In genomic region chr17:79919862-79920720, GRCh38 we compare ENCODE assay signal across 19 cellular contexts.
A peak's percentile ranks its signal among the peaks of the same experiment; 100 is the strongest.
DNase-seq lines count a peak whose midpoint lies in the region; ATAC-seq and TF ChIP-seq lines count a peak whose summit lies in the region.
"Had no signal": no experiment of that assay in that cellular context is flagged by ENCODE, and none has a peak within 500 bp of the region (broad histone marks: within the 10 kb centered on the region; RNA-seq: fewer than 3 reads in every experiment).

No MANE protein-coding gene starts in this region.

- peak overlapping the region; percentile 97; the same call in 1 of the 2 replicates for H3K4me2 ChIP-seq in KMS-11

- TF ChIP-seq CTCF in KMS-11 (conservative IDR thresholded peaks at IDR 0.05; ENCODE audit: low read depth, low read length) (no peak), Peyer's patch (IDR thresholded peaks at IDR 0.05) (no peak)

- H3K27ac ChIP-seq in KMS-11 (no peak overlapping the region), Peyer's patch (peak overlapping the region in 3 of 4 donors; percentile 71 to 86 (median 75)), esophagus (ENCODE audit: low read depth in 2 of 2, low read length in 1 of 2) (peak overlapping the region; percentile 78 to 85)
- H3K27ac ChIP-seq: thoracic aorta had no signal

- H3K4me3 ChIP-seq in KMS-11 (IDR thresholded peaks at IDR 0.05; ENCODE audit: insufficient read depth, low read depth, low read length): no peak overlapping the region
- peak overlapping the region in 2 of 4 donors; percentile 42 to 48 for H3K4me3 ChIP-seq in Peyer's patch
- H3K4me3 ChIP-seq in esophagus (ENCODE audit: low read depth in 1 of 2, low read length in 2 of 2): peak overlapping the region; percentile 35 to 43

- peaks cover 67% of the 10 kb centered on the region for H3K27me3 Mint-ChIP-seq in stimulated activated memory B cell treated with anti-CD40 and anti-IgM and Interleukin-4, amounts not matched to agents 10 μg/mL and 1 μg/mL and 100 μg/mL, for 72 hours

- 40 to 45% methylated on average over 21 to 28 of the region's 28 CpGs for WGBS in esophagus, 2 donors

- intact Hi-C loops in left cardiac atrium (cut with DNase I): loop anchor here (5.0 to 10.0 kb wide), 3 partner anchors 55 to 113 kb away; no protein-coding TSS in a partner anchor

- H3K79me2 ChIP-seq in KMS-11 (ENCODE audit: insufficient read depth, low read depth): no peaks in the 10 kb centered on the region

- H3K36me3 ChIP-seq in KMS-11 (ENCODE audit: insufficient read depth): no peaks in the 10 kb centered on the region
- no peaks in the 10 kb centered on the region for H3K36me3 ChIP-seq in Peyer's patch
- no peaks in the 10 kb centered on the region for H3K36me3 ChIP-seq in esophagus (ENCODE audit: control insufficient read depth in 2 of 2, insufficient read depth in 2 of 2, low read length in 1 of 2)
- H3K36me3 ChIP-seq: thoracic aorta had no signal

- no peak overlapping the region; the same call in 1 of the 2 replicates for H3K9ac ChIP-seq in KMS-11

- no peak overlapping the region for H3K4me3 Mint-ChIP-seq in stimulated activated memory B cell treated with anti-CD40 and anti-IgM and Interleukin-4, amounts not matched to agents 10 μg/mL and 1 μg/mL and 100 μg/mL, for 72 hours
- H3K4me3 Mint-ChIP-seq: activated T-helper 17 cell treated with anti-CD3 and anti-CD28 coated beads, Interleukin-2, amount 50 U/mL, for 72 hours; memory B cell; T-helper 17 cell had no signal

- peak; percentile 31 for ATAC-seq in stimulated activated memory B cell treated with anti-CD40 and anti-IgM and Interleukin-4, amounts not matched to agents 10 μg/mL and 1 μg/mL and 100 μg/mL, for 72 hours
- ATAC-seq in left cardiac atrium: no peak
- ATAC-seq: activated T-helper 17 cell treated with anti-CD3 and anti-CD28 coated beads, Interleukin-2, amount 50 U/mL, for 72 hours; T-helper 17 cell had no signal

- H3K27me3 ChIP-seq in KMS-11 (ENCODE audit: insufficient read depth, low read depth): peaks cover 7% of the 10 kb centered on the region; the same call in 1 of the 2 replicates
- no peaks in the 10 kb centered on the region for H3K27me3 ChIP-seq in Peyer's patch
- H3K27me3 ChIP-seq in esophagus (ENCODE audit: control insufficient read depth in 1 of 2, insufficient read depth in 2 of 2, low read length in 2 of 2): peaks cover 0 to 2% of the 10 kb centered on the region in 2 donors

- peaks cover 30% of the 10 kb centered on the region for H3K4me1 Mint-ChIP-seq in stimulated activated memory B cell treated with anti-CD40 and anti-IgM and Interleukin-4, amounts not matched to agents 10 μg/mL and 1 μg/mL and 100 μg/mL, for 72 hours
- H3K4me1 Mint-ChIP-seq: activated T-helper 17 cell treated with anti-CD3 and anti-CD28 coated beads, Interleukin-2, amount 50 U/mL, for 72 hours had no signal

- no peak overlapping the region for H3K27ac Mint-ChIP-seq in stimulated activated memory B cell treated with anti-CD40 and anti-IgM and Interleukin-4, amounts not matched to agents 10 μg/mL and 1 μg/mL and 100 μg/mL, for 72 hours
- H3K27ac Mint-ChIP-seq: activated T-helper 17 cell treated with anti-CD3 and anti-CD28 coated beads, Interleukin-2, amount 50 U/mL, for 72 hours; CD8-positive, alpha-beta memory T cell; memory B cell; T-helper 17 cell had no signal

- H3K4me1 ChIP-seq in KMS-11 (ENCODE audit: low read depth, poor library complexity, severe bottlenecking) (peaks cover 56% of the 10 kb centered on the region), Peyer's patch (peaks cover 0 to 57% (median 2%) of the 10 kb centered on the region in 4 donors), esophagus (ENCODE audit: control insufficient read depth in 2 of 2, insufficient read depth in 2 of 2, low read length in 1 of 2) (peaks cover 8 to 28% of the 10 kb centered on the region in 2 donors)

- no peaks in the 10 kb centered on the region for H3K36me3 Mint-ChIP-seq in stimulated activated memory B cell treated with anti-CD40 and anti-IgM and Interleukin-4, amounts not matched to agents 10 μg/mL and 1 μg/mL and 100 μg/mL, for 72 hours
- H3K36me3 Mint-ChIP-seq: CD8-positive, alpha-beta memory T cell; memory B cell; naive B cell had no signal

- H3K9me3 ChIP-seq in Peyer's patch: no peaks in the 10 kb centered on the region
- peaks cover 0 to 4% of the 10 kb centered on the region in 2 donors for H3K9me3 ChIP-seq in esophagus (ENCODE audit: control insufficient read depth in 2 of 2, insufficient read depth in 1 of 2, low read depth in 1 of 2, low read length in 1 of 2)
- H3K9me3 ChIP-seq: thoracic aorta had no signal

- H4K20me1 ChIP-seq in KMS-11 (ENCODE audit: insufficient read depth): no peaks in the 10 kb centered on the region

- H3K9me3 Mint-ChIP-seq in stimulated activated memory B cell treated with anti-CD40 and anti-IgM and Interleukin-4, amounts not matched to agents 10 μg/mL and 1 μg/mL and 100 μg/mL, for 72 hours: no peaks in the 10 kb centered on the region
- H3K9me3 Mint-ChIP-seq: activated T-helper 17 cell treated with anti-CD3 and anti-CD28 coated beads, Interleukin-2, amount 50 U/mL, for 72 hours; CD8-positive, alpha-beta memory T cell; memory B cell; naive B cell had no signal

- peak in 1 of 3 donors; percentile 50 for DNase-seq in Peyer's patch
- no peak for DNase-seq in effector CD4-positive, alpha-beta T cell
- no peak for DNase-seq in NCI-H446 (lab: John Stamatoyannopoulos, UW)
- DNase-seq in left cardiac atrium: no peak
- DNase-seq: CD8-positive, alpha-beta memory T cell; GF-D8; KG1; naive B cell; NCI-H1048; NCI-H2081; NK-92 treated with Interleukin-12 subunit alpha and Interleukin-12 subunit beta, amount 100 ng/mL, for 24 hours; retina; T-helper 17 cell had no signal

- TF ChIP-seq POLR2A in Peyer's patch (IDR thresholded peaks at IDR 0.05): no peak

- no peak overlapping the region for H2AFZ ChIP-seq in KMS-11 (ENCODE audit: low read depth)
